ENCODE assay signal across 9 cellular contexts in genomic region chr2:15159751-15160177, GRCh38.
DNase-seq lines count a peak whose midpoint lies in the region; ATAC-seq and TF ChIP-seq lines count a peak whose summit lies in the region.
"Had no signal": no experiment of that assay in that cellular context is flagged by ENCODE, and none has a peak within 500 bp of the region (broad histone marks: within the 10 kb centered on the region; RNA-seq: fewer than 3 reads in every experiment).

No MANE protein-coding gene starts in this region.

- H3K4me2 ChIP-seq in fibroblast of lung (ENCODE audit: extremely low read depth, insufficient read depth, low read length): no peak overlapping the region
- H3K4me2 ChIP-seq: BLaER1 had no signal

- H3K9me3 ChIP-seq in fibroblast of lung (ENCODE audit: control insufficient read depth, insufficient read depth, low read depth, low read length): no peaks in the 10 kb centered on the region
- H3K9me3 ChIP-seq: BLaER1 had no signal

- H3K27me3 ChIP-seq in fibroblast of lung (ENCODE audit: control insufficient read depth, insufficient read depth, low read length): no peaks in the 10 kb centered on the region
- H3K27me3 ChIP-seq: BLaER1 had no signal

- H3K4me3 ChIP-seq in fibroblast of lung (replicated peaks in 1 of 4; ENCODE audit: control extremely low read depth in 1 of 4, insufficient read depth in 1 of 4, low read depth in 3 of 4, low read length in 4 of 4): no peak overlapping the region
- H3K4me3 ChIP-seq: BLaER1 had no signal

- TF ChIP-seq EP300 in Ishikawa (IDR thresholded peaks at IDR 0.05; ENCODE audit: borderline replicate concordance): no peak

- no peaks in the 10 kb centered on the region for H3K36me3 ChIP-seq in fibroblast of lung (ENCODE audit: control insufficient read depth, insufficient read depth, low read length)
- H3K36me3 ChIP-seq: BLaER1 had no signal

- H3K79me2 ChIP-seq in fibroblast of lung (ENCODE audit: control insufficient read depth, insufficient read depth, low read length): no peaks in the 10 kb centered on the region

- peak; percentile 47 to 72 for TF ChIP-seq CTCF in fibroblast of lung (conservative IDR thresholded peaks at IDR 0.05 in 1 of 2, IDR thresholded peaks at IDR 0.05 in 1 of 2; ENCODE audit: low read depth in 1 of 2, low read length in 2 of 2)

- no peak overlapping the region for H2AFZ ChIP-seq in fibroblast of lung (ENCODE audit: low read length)

- no peaks in the 10 kb centered on the region for H4K20me1 ChIP-seq in fibroblast of lung (ENCODE audit: control insufficient read depth, extremely low read depth, insufficient read depth, low read length)
- H4K20me1 ChIP-seq: BLaER1 had no signal

- no peaks in the 10 kb centered on the region for H3K4me1 ChIP-seq in fibroblast of lung (ENCODE audit: control insufficient read depth, extremely low read depth, insufficient read depth, low read length)
- H3K4me1 ChIP-seq: BLaER1 had no signal

- DNase-seq in NCI-H2081 (lab: John Stamatoyannopoulos, UW) (peak; percentile 48 to 75), NCI-H2081 treated with DMSO at 0.1 percent for 48 hours (lab: John Stamatoyannopoulos, UW) (no peak), RPMI7951 (ENCODE audit: low read depth) (peak; percentile 60), fibroblast of lung (ENCODE audit: low read depth in 2 of 2) (peak; percentile 63 to 77), retina (peak; percentile 51), cerebellum (ENCODE audit: low spot score) (no peak)

- TF ChIP-seq RAD21 in Ishikawa (IDR thresholded peaks at IDR 0.05; ENCODE audit: low read depth): peak; percentile 63

- no peak overlapping the region for H3K9ac ChIP-seq in fibroblast of lung (ENCODE audit: insufficient read depth, low read length)
- H3K9ac ChIP-seq: BLaER1 had no signal

- H3K27ac ChIP-seq in fibroblast of lung (ENCODE audit: insufficient read depth, low read length): no peak overlapping the region
- H3K27ac ChIP-seq: BLaER1 had no signal

- ATAC-seq in GM18498 (IDR thresholded peaks at IDR 0.05; ENCODE audit: unreplicated experiment): no peak

TF ChIP-seq in Ishikawa, 13 proteins besides CTCF, POLR2A, EP300 and RAD21:
- TF ChIP-seq CREB1 (IDR thresholded peaks at IDR 0.05; ENCODE audit: low read depth) (no peak), USF1 (IDR thresholded peaks at IDR 0.05) (no peak), EGR1 (IDR thresholded peaks at IDR 0.05) (no peak), FOXM1 (IDR thresholded peaks at IDR 0.05; ENCODE audit: borderline replicate concordance, low read depth) (no peak), NFIC (IDR thresholded peaks at IDR 0.05) (no peak), REST (IDR thresholded peaks at IDR 0.05; ENCODE audit: low read depth) (no peak), MAX (IDR thresholded peaks at IDR 0.05) (no peak), TAF1 (IDR thresholded peaks at IDR 0.05; ENCODE audit: low read depth) (no peak), TEAD4 (IDR thresholded peaks at IDR 0.05) (no peak), CEBPB (IDR thresholded peaks at IDR 0.05) (no peak), TCF12 (IDR thresholded peaks at IDR 0.05; ENCODE audit: low read depth) (no peak), ZBTB7A (IDR thresholded peaks at IDR 0.05; ENCODE audit: low read depth) (no peak), YY1 (IDR thresholded peaks at IDR 0.05; ENCODE audit: low read depth) (no peak)

Comparison
In these comparisons a context has a peak if more than half of its experiments do, and no peak if none do; other contexts are left out.
1. DNase-seq: peak in NCI-H2081 (2 of 2), RPMI7951 (single experiment), fibroblast of lung (2 of 2) and retina (single experiment); none in NCI-H2081 treated with DMSO at 0.1 percent for 48 hours (single experiment) and cerebellum (single experiment).